ENCODE assay signal across 10 cellular contexts in the genomic region with DNA sequence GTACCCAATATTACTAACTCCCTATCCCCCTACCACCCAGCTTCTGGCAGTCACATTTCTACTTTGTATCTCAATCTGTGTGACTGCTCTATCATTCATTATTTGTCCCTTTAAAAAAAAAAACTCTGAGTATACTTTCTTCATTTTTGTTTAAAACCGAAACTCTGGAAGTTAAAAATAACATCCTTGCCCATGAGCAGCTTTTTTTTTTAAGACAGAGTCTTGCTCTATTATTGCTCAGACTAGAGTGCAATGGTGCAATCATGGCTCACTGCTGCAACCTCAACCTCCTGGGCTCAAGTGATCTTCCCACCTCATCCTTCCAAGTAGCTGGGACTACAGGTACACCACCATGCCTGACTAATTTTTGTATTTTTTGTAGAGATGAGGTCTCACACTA. TPM values are rescaled to one million over a fixed set of nuclear protein-coding genes. Genes with fewer than 3 reads are reported as not detected.
DNase-seq lines count a peak whose midpoint lies in the region; ATAC-seq and TF ChIP-seq lines count a peak whose summit lies in the region.
"Had no signal": no experiment of that assay in that cellular context is flagged by ENCODE, and none has a peak within 500 bp of the region (broad histone marks: within the 10 kb centered on the region; RNA-seq: fewer than 3 reads in every experiment).

No MANE protein-coding gene starts in this region.

- H3K9me3 Mint-ChIP-seq in activated naive CD4-positive, alpha-beta T cell treated with anti-CD3 and anti-CD28 coated beads, Interleukin-2, amount 10 ng/mL, durations not matched to agents 7 days and 5 days: no peaks in the 10 kb centered on the region
- no peaks in the 10 kb centered on the region for H3K9me3 Mint-ChIP-seq in endothelial cell (ENCODE audit: unreplicated experiment)

- H3K4me1 ChIP-seq in upper lobe of right lung: peaks cover 17% of the 10 kb centered on the region

- no peak overlapping the region for H3K4me3 Mint-ChIP-seq in activated naive CD4-positive, alpha-beta T cell treated with anti-CD3 and anti-CD28 coated beads, Interleukin-2, amount 10 ng/mL, durations not matched to agents 7 days and 5 days
- H3K4me3 Mint-ChIP-seq in endothelial cell (ENCODE audit: unreplicated experiment): no peak overlapping the region

- peaks cover 44% of the 10 kb centered on the region for H3K4me1 Mint-ChIP-seq in activated naive CD4-positive, alpha-beta T cell treated with anti-CD3 and anti-CD28 coated beads, Interleukin-2, amount 10 ng/mL, durations not matched to agents 7 days and 5 days
- H3K4me1 Mint-ChIP-seq in endothelial cell (ENCODE audit: unreplicated experiment): peaks cover 6% of the 10 kb centered on the region

- ATAC-seq in upper lobe of right lung: peak; percentile 19

- no peaks in the 10 kb centered on the region for H3K9me3 ChIP-seq in upper lobe of right lung
- H3K9me3 ChIP-seq: uterus had no signal

- TF ChIP-seq CTCF in upper lobe of right lung (IDR thresholded peaks at IDR 0.05): no peak
- TF ChIP-seq CTCF in endothelial cell (IDR thresholded peaks at IDR 0.05; ENCODE audit: unreplicated experiment): no peak

- H3K27me3 ChIP-seq in upper lobe of right lung: no peaks in the 10 kb centered on the region
- H3K27me3 ChIP-seq: uterus had no signal

- intact Hi-C loops in upper lobe of right lung (cut with DNase I): no loop called here

- no peak overlapping the region for H3K27ac ChIP-seq in upper lobe of right lung
- H3K27ac ChIP-seq: uterus had no signal

- DNase-seq in activated naive CD4-positive, alpha-beta T cell treated with anti-CD3 and anti-CD28 coated beads, Interleukin-2, amount 10 ng/mL, durations not matched to agents 7 days and 5 days: no peak
- DNase-seq in activated naive CD4-positive, alpha-beta T cell treated with Interleukin-2 at 50 U/mL for 16 hours: no peak
- DNase-seq in MV-4-11 (lab: John Stamatoyannopoulos, UW) (peak; percentile 83), fibroblast of peridontal ligament (ENCODE audit: extremely low read depth) (peak; percentile 88), upper lobe of right lung (no peak), NCI-H2171 (lab: John Stamatoyannopoulos, UW) (no peak), SK-N-DZ (ENCODE audit: low spot score) (no peak), endothelial cell (ENCODE audit: low spot score) (no peak)
- DNase-seq: stimulated activated CD4-positive, alpha-beta T cell treated with anti-CD3 and anti-CD28 coated beads, Interleukin-4, amount 100 ng/mL, for 24 hours; uterus had no signal

- peak overlapping the region; percentile 24 for H3K27ac Mint-ChIP-seq in activated naive CD4-positive, alpha-beta T cell treated with anti-CD3 and anti-CD28 coated beads, Interleukin-2, amount 10 ng/mL, durations not matched to agents 7 days and 5 days
- H3K27ac Mint-ChIP-seq in endothelial cell (ENCODE audit: unreplicated experiment): no peak overlapping the region

- H3K36me3 Mint-ChIP-seq in activated naive CD4-positive, alpha-beta T cell treated with anti-CD3 and anti-CD28 coated beads, Interleukin-2, amount 10 ng/mL, durations not matched to agents 7 days and 5 days: peaks cover 21% of the 10 kb centered on the region
- peaks cover 12% of the 10 kb centered on the region for H3K36me3 Mint-ChIP-seq in endothelial cell (ENCODE audit: low read depth, unreplicated experiment)

- H3K36me3 ChIP-seq in upper lobe of right lung: no peaks in the 10 kb centered on the region
- H3K36me3 ChIP-seq: uterus had no signal

- no peak overlapping the region for H3K4me3 ChIP-seq in upper lobe of right lung
- H3K4me3 ChIP-seq: uterus had no signal

- CTCF ChIA-PET in activated naive CD4-positive, alpha-beta T cell treated with anti-CD3 and anti-CD28 coated beads, Interleukin-2, amount 10 ng/mL, durations not matched to agents 7 days and 5 days (lab: Charles Lee): no interaction called here

- H3K27me3 Mint-ChIP-seq in activated naive CD4-positive, alpha-beta T cell treated with anti-CD3 and anti-CD28 coated beads, Interleukin-2, amount 10 ng/mL, durations not matched to agents 7 days and 5 days: no peaks in the 10 kb centered on the region
- no peaks in the 10 kb centered on the region for H3K27me3 Mint-ChIP-seq in endothelial cell (ENCODE audit: unreplicated experiment)

RNA-seq across cellular contexts. Expression of a gene that starts 15.8 kb away (rescaled TPM):
- total RNA-seq in upper lobe of right lung: 51.4 TPM
- 19.9 and 23.2 TPM in 2 replicates for polyA plus RNA-seq in SK-N-DZ (2014; cell fraction: cytosol; rRNA removed)
- polyA plus RNA-seq in SK-N-DZ (2014; cell fraction: nucleus; rRNA removed): 13.2 and 17.3 TPM in 2 replicates
- 102 TPM for total RNA-seq in endothelial cell (ENCODE audit: unreplicated experiment)

Comparison
In these comparisons a context has a peak if more than half of its experiments do, and no peak if none do; other contexts are left out.
1. DNase-seq: peak in MV-4-11 (single experiment) and fibroblast of peridontal ligament (single experiment); none in activated naive CD4-positive, alpha-beta T cell treated with anti-CD3 and anti-CD28 coated beads, Interleukin-2, amount 10 ng/mL, durations not matched to agents 7 days and 5 days (single experiment), activated naive CD4-positive, alpha-beta T cell treated with Interleukin-2 at 50 U/mL for 16 hours (single experiment), upper lobe of right lung (single experiment), NCI-H2171 (single experiment), SK-N-DZ (single experiment) and endothelial cell (single experiment).